ENCODE assay signal across 13 cellular contexts in genomic region chr7:7329321-7329720, GRCh38.
A peak's percentile ranks its signal among the peaks of the same experiment; 100 is the strongest.
DNase-seq lines count a peak whose midpoint lies in the region; ATAC-seq, FAIRE-seq and TF ChIP-seq lines count a peak whose summit lies in the region.
"Had no signal": no experiment of that assay in that cellular context is flagged by ENCODE, and none has a peak within 500 bp of the region (broad histone marks: within the 10 kb centered on the region; RNA-seq: fewer than 3 reads in every experiment).

No MANE protein-coding gene starts in this region.

- peak; percentile 17 for DNase-seq in NCI-H2107 treated with DMSO at 0.1 percent for 48 hours (lab: John Stamatoyannopoulos, UW; ENCODE audit: unreplicated experiment)
- no peak for DNase-seq in NCI-H2107 (lab: John Stamatoyannopoulos, UW)
- no peak for DNase-seq in RWPE2 (ENCODE audit: low spot score)
- peak; percentile 76 for DNase-seq in bronchial epithelial cell (ENCODE audit: low read depth)
- DNase-seq in foreskin keratinocyte: peak in 1 of 2 donors; percentile 73
- DNase-seq in GM19240 (ENCODE audit: insufficient read length, low spot score): no peak
- no peak for DNase-seq in GM19239 (ENCODE audit: insufficient read length, low spot score)
- DNase-seq: 8988T, DMS79 treated with DMSO at 0.1 percent for 48 hours, NCI-H1694 treated with DMSO at 0.1 percent for 48 hours had no signal

- TF ChIP-seq CTCF in RWPE2 (IDR thresholded peaks at IDR 0.05; ENCODE audit: poor library complexity, severe bottlenecking): no peak
- no peak for TF ChIP-seq CTCF in bronchial epithelial cell (IDR thresholded peaks at IDR 0.05; ENCODE audit: insufficient read depth, low read length, severe bottlenecking)
- TF ChIP-seq CTCF in foreskin keratinocyte (conservative IDR thresholded peaks at IDR 0.05): no peak

- no peaks in the 10 kb centered on the region for H3K9me3 ChIP-seq in RWPE2 (ENCODE audit: severe bottlenecking)
- H3K9me3 ChIP-seq: HAP-1, SJSA1 had no signal

- H3K36me3 ChIP-seq in RWPE2 (ENCODE audit: low read depth) (no peaks in the 10 kb centered on the region), bronchial epithelial cell (ENCODE audit: control insufficient read depth, insufficient read depth, low read length) (no peaks in the 10 kb centered on the region)
- H3K36me3 ChIP-seq: HAP-1, SJSA1 had no signal

- peak; percentile 38; the same call in 1 of the 3 replicates for ATAC-seq in RWPE2 (ENCODE audit: low read depth)
- ATAC-seq in foreskin keratinocyte: peak; percentile 38
- no peak for ATAC-seq in GM21381 (IDR thresholded peaks at IDR 0.05; ENCODE audit: unreplicated experiment)

- H3K4me1 ChIP-seq in RWPE2 (ENCODE audit: insufficient read depth, poor library complexity, severe bottlenecking) (peaks cover 10% of the 10 kb centered on the region), foreskin keratinocyte (peaks cover 17% of the 10 kb centered on the region)
- H3K4me1 ChIP-seq: HAP-1, SJSA1 had no signal

- H3K27ac ChIP-seq in RWPE2 (ENCODE audit: poor library complexity, severe bottlenecking) (no peak overlapping the region), foreskin keratinocyte (no peak overlapping the region)
- H3K27ac ChIP-seq: SJSA1 had no signal

- FAIRE-seq in bronchial epithelial cell (lab: Jason Lieb, UNC) (no peak), GM19239 (lab: Jason Lieb, UNC) (no peak)

- no peak overlapping the region for H3K4me3 ChIP-seq in RWPE2 (ENCODE audit: severe bottlenecking)
- H3K4me3 ChIP-seq in bronchial epithelial cell (ENCODE audit: low read depth, low read length): no peak overlapping the region
- H3K4me3 ChIP-seq: HAP-1, SJSA1 had no signal

- H3K27me3 ChIP-seq in RWPE2 (ENCODE audit: insufficient read depth, poor library complexity, severe bottlenecking) (no peaks in the 10 kb centered on the region), bronchial epithelial cell (ENCODE audit: control insufficient read depth, insufficient read depth, low read length) (no peaks in the 10 kb centered on the region), foreskin keratinocyte (no peaks in the 10 kb centered on the region)
- H3K27me3 ChIP-seq: SJSA1 had no signal

Comparison
In these comparisons a context has a peak if more than half of its experiments do, and no peak if none do; other contexts are left out.
1. DNase-seq: peak in NCI-H2107 treated with DMSO at 0.1 percent for 48 hours (single experiment) and bronchial epithelial cell (single experiment); none in NCI-H2107 (single experiment), RWPE2 (single experiment), GM19240 (single experiment) and GM19239 (single experiment).